Comparison of ENCODE assay signal across 26 cellular contexts in the genomic region with DNA sequence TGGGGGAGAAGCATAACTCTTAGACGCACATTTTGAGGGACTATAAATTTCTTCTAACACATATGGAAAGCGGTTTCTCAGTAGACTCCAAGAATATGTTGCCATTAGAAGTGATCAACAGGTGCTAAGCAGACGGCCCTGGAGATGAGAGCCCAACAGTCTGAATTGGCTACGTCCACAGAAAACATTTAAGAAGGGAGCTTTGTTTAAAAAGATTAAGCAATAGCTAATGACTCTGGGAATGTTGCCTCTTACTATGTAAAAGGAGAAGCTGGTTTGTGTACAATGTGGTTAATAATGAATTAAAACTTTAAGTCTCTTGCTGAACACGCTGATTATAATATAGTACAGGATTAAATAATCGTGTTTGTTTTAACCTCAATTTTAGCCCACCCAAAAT.
"Had no signal": no experiment of that assay in that cellular context is flagged by ENCODE, and none has a peak within 500 bp of the region (broad histone marks: within the 10 kb centered on the region; RNA-seq: fewer than 3 reads in every experiment).

No MANE protein-coding gene starts in this region.

- H3K4me1 ChIP-seq: Peyer's patch, SJCRH30 had no signal

- H3K27ac ChIP-seq: KMS-11, Peyer's patch, RWPE1, SJCRH30, VCaP had no signal

- H3K36me3 ChIP-seq: Peyer's patch, SJCRH30 had no signal

- ATAC-seq: activated T-helper 17 cell treated with anti-CD3 and anti-CD28 coated beads, Interleukin-2, amount 50 U/mL, for 72 hours had no signal

- H3K9me3 ChIP-seq: Peyer's patch, SJCRH30, SK-N-SH had no signal

- H3K4me3 ChIP-seq: Peyer's patch, SJCRH30 had no signal

- H3K27me3 ChIP-seq: Peyer's patch, SJCRH30 had no signal

- H3K4me2 ChIP-seq: KMS-11, SK-N-SH had no signal

- DNase-seq: activated CD4-positive, alpha-beta memory T cell treated with anti-CD3 and anti-CD28 coated beads for 36 hours; activated CD4-positive, alpha-beta T cell treated with anti-CD3 and anti-CD28 coated beads, Interleukin-2, amount 10 ng/mL, durations not matched to agents 7 days and 5 days; activated CD4-positive, CD25-positive, alpha-beta regulatory T cell; activated gamma-delta T cell; activated naive CD4-positive, alpha-beta T cell treated with anti-CD3 and anti-CD28 coated beads for 36 hours; activated naive CD8-positive, alpha-beta T cell treated with anti-CD3 and anti-CD28 coated beads for 36 hours; activated T-cell treated with anti-CD3 and anti-CD28 coated beads for 4 hours; activated T-cell treated with anti-CD3 and anti-CD28 coated beads, Interleukin-2, amount 50 U/mL, for 48 hours; NCI-H1092; NCI-H1417; NCI-H1930; NCI-H2171; NCI-H345; NCI-H510A; NCI-H774; NK-92 treated with Interleukin-12 subunit alpha and Interleukin-12 subunit beta, amount 100 ng/mL, for 24 hours; OCI-M1; Peyer's patch; Right ventricle myocardium superior; SJCRH30; SK-N-SH; T-helper 1 cell had no signal
